ENCODE assay signal across 1 cellular context in genomic region chr12:101209319-101210302, GRCh38.
TF ChIP-seq lines count a peak whose summit lies in the region.

A gene with protein sequence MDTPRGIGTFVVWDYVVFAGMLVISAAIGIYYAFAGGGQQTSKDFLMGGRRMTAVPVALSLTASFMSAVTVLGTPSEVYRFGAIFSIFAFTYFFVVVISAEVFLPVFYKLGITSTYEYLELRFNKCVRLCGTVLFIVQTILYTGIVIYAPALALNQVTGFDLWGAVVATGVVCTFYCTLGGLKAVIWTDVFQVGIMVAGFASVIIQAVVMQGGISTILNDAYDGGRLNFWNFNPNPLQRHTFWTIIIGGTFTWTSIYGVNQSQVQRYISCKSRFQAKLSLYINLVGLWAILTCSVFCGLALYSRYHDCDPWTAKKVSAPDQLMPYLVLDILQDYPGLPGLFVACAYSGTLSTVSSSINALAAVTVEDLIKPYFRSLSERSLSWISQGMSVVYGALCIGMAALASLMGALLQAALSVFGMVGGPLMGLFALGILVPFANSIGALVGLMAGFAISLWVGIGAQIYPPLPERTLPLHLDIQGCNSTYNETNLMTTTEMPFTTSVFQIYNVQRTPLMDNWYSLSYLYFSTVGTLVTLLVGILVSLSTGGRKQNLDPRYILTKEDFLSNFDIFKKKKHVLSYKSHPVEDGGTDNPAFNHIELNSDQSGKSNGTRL (minus strand): TSS chr12:101210238. CDS start chr12:101209848, 390 bp downstream.

TF ChIP-seq in SK-N-SH treated with all-trans-retinoic acid at 6 μM for 48 hours, 23 proteins besides CTCF, POLR2A, EP300 and RAD21 (continued from another document):
- TF ChIP-seq TOX (CRISPR knock-in tag; IDR thresholded peaks at IDR 0.05; ENCODE audit: borderline replicate concordance) = no peak
- TF ChIP-seq ZNF8 (CRISPR knock-in tag; IDR thresholded peaks at IDR 0.05) = no peak
- TF ChIP-seq POU6F1 (CRISPR knock-in tag; IDR thresholded peaks at IDR 0.05; ENCODE audit: borderline replicate concordance, low read depth) = no peak
- TF ChIP-seq ARNTL (CRISPR knock-in tag; IDR thresholded peaks at IDR 0.05; ENCODE audit: borderline replicate concordance, low read depth) = no peak
- no peak for TF ChIP-seq SNAI2 (CRISPR knock-in tag; IDR thresholded peaks at IDR 0.05)
TF ChIP-seq in SK-N-SH treated with all-trans-retinoic acid at 6 μM for 48 hours: peak in this region for 0.
